Comparison of ENCODE assay signal across 18 cellular contexts in the genomic region with DNA sequence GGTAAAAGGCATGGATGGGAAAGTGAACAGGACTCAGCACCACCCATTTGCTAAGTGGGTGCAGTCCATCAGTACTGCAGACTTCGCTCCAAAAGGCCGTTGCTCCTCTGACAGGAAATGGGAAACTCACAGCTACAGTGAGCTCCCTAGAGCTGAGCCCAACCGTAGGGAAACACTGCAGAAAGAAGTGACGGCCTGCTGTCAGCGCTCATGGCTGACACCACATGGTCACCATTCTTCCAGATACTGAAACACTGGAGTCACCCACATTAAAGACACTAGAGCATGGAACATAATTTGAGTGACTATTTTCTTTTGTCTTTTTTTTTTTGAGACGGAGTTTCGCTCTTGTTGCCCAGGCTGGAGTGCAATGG. TPM values are rescaled to one million over a fixed set of nuclear protein-coding genes. Genes with fewer than 3 reads are reported as not detected.
DNase-seq lines count a peak whose midpoint lies in the region; ATAC-seq lines count a peak whose summit lies in the region.
"Had no signal": no experiment of that assay in that cellular context is flagged by ENCODE, and none has a peak within 500 bp of the region (broad histone marks: within the 10 kb centered on the region; RNA-seq: fewer than 3 reads in every experiment).

No MANE protein-coding gene starts in this region.

- peaks cover 34% of the 10 kb centered on the region for H3K4me1 Mint-ChIP-seq in stimulated activated naive CD8-positive, alpha-beta T cell treated with anti-CD3 and anti-CD28 coated beads, Interleukin-15, amount 100 ng/mL, for 72 hours

- no peak overlapping the region for H3K27ac Mint-ChIP-seq in stimulated activated naive CD8-positive, alpha-beta T cell treated with anti-CD3 and anti-CD28 coated beads, Interleukin-15, amount 100 ng/mL, for 72 hours

- intact Hi-C loops in Right ventricle myocardium inferior (cut with DNase I) (no loop called here), cardiac septum (cut with DNase I) (no loop called here)

- ATAC-seq in Right ventricle myocardium inferior (peak; percentile 81), GM19467 (IDR thresholded peaks at IDR 0.05; ENCODE audit: unreplicated experiment) (no peak), HG03469 (IDR thresholded peaks at IDR 0.05; ENCODE audit: unreplicated experiment) (no peak)
- ATAC-seq in stimulated activated naive CD8-positive, alpha-beta T cell treated with anti-CD3 and anti-CD28 coated beads, Interleukin-15, amount 100 ng/mL, for 72 hours: no peak
- ATAC-seq: A549 had no signal

- no peaks in the 10 kb centered on the region for H3K9me3 Mint-ChIP-seq in stimulated activated naive CD8-positive, alpha-beta T cell treated with anti-CD3 and anti-CD28 coated beads, Interleukin-15, amount 100 ng/mL, for 72 hours
- H3K9me3 Mint-ChIP-seq: neural crest cell had no signal

- no peak for DNase-seq in Right ventricle myocardium inferior (ENCODE audit: missing footprints)
- DNase-seq in cardiac septum (ENCODE audit: low spot score): no peak
- DNase-seq in fibroblast of peridontal ligament (ENCODE audit: extremely low read depth): peak; percentile 18
- DNase-seq in lung microvascular endothelial cell (ENCODE audit: low read depth in 2 of 2): peak; percentile 39 to 47
- DNase-seq in stimulated activated naive CD8-positive, alpha-beta T cell treated with anti-CD3 and anti-CD28 coated beads, Interleukin-15, amount 100 ng/mL, for 72 hours: no peak
- DNase-seq in activated effector memory CD4-positive, alpha-beta T cell treated with Interleukin-2 at 50 U/mL for 16 hours: no peak
- DNase-seq: activated CD8-positive, alpha-beta memory T cell treated with anti-CD3 and anti-CD28 coated beads, Interleukin-2, amount 50 U/mL, for 48 hours; Kasumi-1; NCI-H187; NCI-H82; WERI-Rb-1 had no signal

- no peak overlapping the region for H3K4me3 Mint-ChIP-seq in stimulated activated naive CD8-positive, alpha-beta T cell treated with anti-CD3 and anti-CD28 coated beads, Interleukin-15, amount 100 ng/mL, for 72 hours
- H3K4me3 Mint-ChIP-seq: neural crest cell had no signal

- H3K27me3 Mint-ChIP-seq in stimulated activated naive CD8-positive, alpha-beta T cell treated with anti-CD3 and anti-CD28 coated beads, Interleukin-15, amount 100 ng/mL, for 72 hours: no peaks in the 10 kb centered on the region

RNA-seq across cellular contexts. Expression of gene UBE2O, which starts 31.9 kb away (rescaled TPM):
- total RNA-seq in Right ventricle myocardium inferior (35.4 TPM), cardiac septum (31.1 TPM), lung microvascular endothelial cell (12.3 and 13.3 TPM in 2 replicates)

RNA-seq across cellular contexts. Expression of gene SPHK1, which starts 36.6 kb away (rescaled TPM):
- total RNA-seq in Right ventricle myocardium inferior (2.7 TPM), cardiac septum (11.0 TPM), lung microvascular endothelial cell (193 and 276 TPM in 2 replicates)

RNA-seq across cellular contexts. Expression of gene AANAT, which starts 46.4 kb away (rescaled TPM):
- total RNA-seq in Right ventricle myocardium inferior (not detected), cardiac septum (not detected), lung microvascular endothelial cell (not detected in 2 replicates)
- total RNA-seq: fibroblast of villous mesenchyme, neural crest cell, SJSA1, smooth muscle cell had no signal

Comparison
In these comparisons a context has a peak if more than half of its experiments do, and no peak if none do; other contexts are left out.
1. DNase-seq: peak in fibroblast of peridontal ligament (single experiment) and lung microvascular endothelial cell (2 of 2); none in Right ventricle myocardium inferior (single experiment), cardiac septum (single experiment), stimulated activated naive CD8-positive, alpha-beta T cell treated with anti-CD3 and anti-CD28 coated beads, Interleukin-15, amount 100 ng/mL, for 72 hours (0 of 2) and activated effector memory CD4-positive, alpha-beta T cell treated with Interleukin-2 at 50 U/mL for 16 hours (single experiment).
2. RNA of gene SPHK1, which starts 36.6 kb away (total RNA-seq): 193 to 276 TPM in lung microvascular endothelial cell; 11.0 TPM in cardiac septum (single experiment) and 2.7 TPM in Right ventricle myocardium inferior (single experiment); every median in the first group is over 10 times any median in the second.